In genomic region chr17:50710025-50710424, GRCh38 we compare ENCODE assay signal across 17 cellular contexts. TPM values are rescaled to one million over a fixed set of nuclear protein-coding genes. Genes with fewer than 3 reads are reported as not detected.
DNase-seq lines count a peak whose midpoint lies in the region; ATAC-seq and TF ChIP-seq lines count a peak whose summit lies in the region.
"Had no signal": no experiment of that assay in that cellular context is flagged by ENCODE, and none has a peak within 500 bp of the region (broad histone marks: within the 10 kb centered on the region; RNA-seq: fewer than 3 reads in every experiment).

No MANE protein-coding gene starts in this region.

- no peak for DNase-seq in activated CD8-positive, alpha-beta memory T cell treated with anti-CD3 and anti-CD28 coated beads, Interleukin-2, amount 10 ng/mL, durations not matched to agents 7 days and 5 days
- no peak for DNase-seq in activated CD8-positive, alpha-beta memory T cell treated with anti-CD3 and anti-CD28 coated beads, Interleukin-2, amount 50 U/mL, for 4 hours
- DNase-seq in esophagus muscularis mucosa (ENCODE audit: extremely low spot score) = no peak
- DNase-seq in tibial artery = no peak
- DNase-seq in activated CD4-positive, CD25-positive, alpha-beta regulatory T cell (lab: John Stamatoyannopoulos, UW) = no peak
- no peak for DNase-seq in NCI-H146 (lab: John Stamatoyannopoulos, UW)
- DNase-seq in NCI-H1105 (lab: John Stamatoyannopoulos, UW) = no peak
- DNase-seq: ACHN, cerebellar nuclear complex, hippocampal formation, MG63, SK-N-SH, substantia nigra had no signal

- H3K36me3 ChIP-seq in esophagus muscularis mucosa (no peaks in the 10 kb centered on the region), tibial artery (peaks cover 0 to 7% (median 0%) of the 10 kb centered on the region in 3 donors)
- H3K36me3 ChIP-seq: neural progenitor cell had no signal

- H3K27me3 Mint-ChIP-seq in activated CD8-positive, alpha-beta memory T cell treated with anti-CD3 and anti-CD28 coated beads, Interleukin-2, amount 10 ng/mL, durations not matched to agents 7 days and 5 days = no peaks in the 10 kb centered on the region

- TF ChIP-seq CTCF in VCaP (conservative IDR thresholded peaks at IDR 0.05) (no peak), esophagus muscularis mucosa (IDR thresholded peaks at IDR 0.05) (no peak), tibial artery (IDR thresholded peaks at IDR 0.05) (no peak)

- H3K36me3 Mint-ChIP-seq in activated CD8-positive, alpha-beta memory T cell treated with anti-CD3 and anti-CD28 coated beads, Interleukin-2, amount 10 ng/mL, durations not matched to agents 7 days and 5 days = peaks cover 2% of the 10 kb centered on the region

- no peak for TF ChIP-seq EP300 in esophagus muscularis mucosa (IDR thresholded peaks at IDR 0.05)

- H3K27ac ChIP-seq in VCaP (peak overlapping the region; percentile 100), esophagus muscularis mucosa (replicated peaks in 1 of 4) (peak overlapping the region; percentile 88 to 96 (median 93)), tibial artery (peak overlapping the region; percentile 96 to 97)
- H3K27ac ChIP-seq: neural progenitor cell had no signal

- ATAC-seq in activated CD8-positive, alpha-beta memory T cell treated with anti-CD3 and anti-CD28 coated beads, Interleukin-2, amount 10 ng/mL, durations not matched to agents 7 days and 5 days = no peak
- ATAC-seq: left lobe of liver had no signal

- CTCF ChIA-PET in activated CD8-positive, alpha-beta memory T cell treated with anti-CD3 and anti-CD28 coated beads, Interleukin-2, amount 10 ng/mL, durations not matched to agents 7 days and 5 days (lab: Charles Lee) = interaction anchor here (0.7 kb wide), 1 partner anchor 199 kb away, joined by 4 read pairs; no protein-coding TSS in a partner anchor

- H3K4me1 Mint-ChIP-seq in activated CD8-positive, alpha-beta memory T cell treated with anti-CD3 and anti-CD28 coated beads, Interleukin-2, amount 10 ng/mL, durations not matched to agents 7 days and 5 days = peaks cover 34% of the 10 kb centered on the region

- H3K27me3 ChIP-seq in esophagus muscularis mucosa = no peaks in the 10 kb centered on the region
- no peaks in the 10 kb centered on the region for H3K27me3 ChIP-seq in tibial artery
- H3K27me3 ChIP-seq: MG63, neural progenitor cell had no signal

- H3K4me3 ChIP-seq in esophagus muscularis mucosa (no peak overlapping the region), tibial artery (no peak overlapping the region)
- H3K4me3 ChIP-seq: MG63, neural progenitor cell, skin epidermis had no signal

- no peak for TF ChIP-seq POLR2A in esophagus muscularis mucosa (IDR thresholded peaks at IDR 0.05; ENCODE audit: low read depth)

- intact Hi-C loops in esophagus muscularis mucosa (cut with DNase I) = no loop called here
- intact Hi-C loops in tibial artery (cut with DNase I; ENCODE audit: low total_unique reads) = no loop called here

- peak overlapping the region; percentile 6 for H3K27ac Mint-ChIP-seq in activated CD8-positive, alpha-beta memory T cell treated with anti-CD3 and anti-CD28 coated beads, Interleukin-2, amount 10 ng/mL, durations not matched to agents 7 days and 5 days

- 89% methylated on average over 2 of the region's 2 CpGs for WGBS in esophagus muscularis mucosa

- H3K4me1 ChIP-seq in esophagus muscularis mucosa (peaks cover 25 to 45% (median 40%) of the 10 kb centered on the region in 4 donors), tibial artery (peaks cover 0 to 43% (median 25%) of the 10 kb centered on the region in 4 donors)

- no peaks in the 10 kb centered on the region for H3K9me3 Mint-ChIP-seq in activated CD8-positive, alpha-beta memory T cell treated with anti-CD3 and anti-CD28 coated beads, Interleukin-2, amount 10 ng/mL, durations not matched to agents 7 days and 5 days (ENCODE audit: low read depth)
- H3K9me3 Mint-ChIP-seq: neural progenitor cell had no signal

- no peaks in the 10 kb centered on the region for H3K9me3 ChIP-seq in esophagus muscularis mucosa
- no peaks in the 10 kb centered on the region for H3K9me3 ChIP-seq in tibial artery
- H3K9me3 ChIP-seq: MG63, SK-N-SH had no signal

- no peak overlapping the region for H3K4me3 Mint-ChIP-seq in activated CD8-positive, alpha-beta memory T cell treated with anti-CD3 and anti-CD28 coated beads, Interleukin-2, amount 10 ng/mL, durations not matched to agents 7 days and 5 days
- H3K4me3 Mint-ChIP-seq: neural progenitor cell had no signal

RNA-seq across cellular contexts. Expression of gene ANKRD40, which starts 2.3 kb away (rescaled TPM):
- total RNA-seq in activated CD8-positive, alpha-beta memory T cell treated with anti-CD3 and anti-CD28 coated beads, Interleukin-2, amount 10 ng/mL, durations not matched to agents 7 days and 5 days = 10 to 100 TPM; 30.5 to 39.3 TPM
- total RNA-seq in esophagus muscularis mucosa = 10 to 100 TPM; 73.1 to 96.2 (median 87.4) TPM

RNA-seq across cellular contexts. Expression of gene LUC7L3, which starts 9.4 kb away (rescaled TPM):
- total RNA-seq in activated CD8-positive, alpha-beta memory T cell treated with anti-CD3 and anti-CD28 coated beads, Interleukin-2, amount 10 ng/mL, durations not matched to agents 7 days and 5 days = 100 to 1,000 TPM; 147 to 193 TPM
- total RNA-seq in esophagus muscularis mucosa = 10 to 100 TPM; 28.8 to 65.6 (median 38.9) TPM

RNA-seq across cellular contexts. Expression of gene ANKRD40CL, which starts 57.3 kb away (rescaled TPM):
- not detected for total RNA-seq in activated CD8-positive, alpha-beta memory T cell treated with anti-CD3 and anti-CD28 coated beads, Interleukin-2, amount 10 ng/mL, durations not matched to agents 7 days and 5 days
- under 1 TPM in 1 of 4 donors, not detected in 3; 0.11 TPM for total RNA-seq in esophagus muscularis mucosa
- total RNA-seq: left lobe of liver had no signal
